Comparison of ENCODE assay signal across 22 cellular contexts in genomic region chr6:140175486-140175885, GRCh38.
"Had no signal": no experiment of that assay in that cellular context is flagged by ENCODE, and none has a peak within 500 bp of the region (broad histone marks: within the 10 kb centered on the region; RNA-seq: fewer than 3 reads in every experiment).

No MANE protein-coding gene starts in this region.

- H3K36me3 ChIP-seq: brain microvascular endothelial cell, SJSA1 had no signal

- H3K9me3 ChIP-seq: SJSA1 had no signal

- DNase-seq: activated CD4-positive, alpha-beta T cell treated with anti-CD3 and anti-CD28 coated beads, Interleukin-2, amount 10 ng/mL, durations not matched to agents 24 days and 14 days; activated CD4-positive, alpha-beta T cell treated with anti-CD3 and anti-CD28 coated beads, Interleukin-2, amount 50 U/mL, for 48 hours; activated CD4-positive, CD25-positive, alpha-beta regulatory T cell treated with anti-CD3 and anti-CD28 coated beads, Interleukin-2, amount 50 U/mL, for 72 hours; activated CD8-positive, alpha-beta memory T cell treated with anti-CD3 and anti-CD28 coated beads, Interleukin-2, amount 10 ng/mL, durations not matched to agents 7 days and 5 days; activated effector memory CD4-positive, alpha-beta T cell treated with Interleukin-2 at 50 U/mL for 16 hours; activated naive CD4-positive, alpha-beta T cell treated with Interleukin-2 at 50 U/mL for 16 hours; activated T-cell treated with anti-CD3 and anti-CD28 coated beads, Interleukin-2, amount 50 U/mL, for 24 hours; brain microvascular endothelial cell; Karpas-422; NCI-H1048; NCI-H146; NCI-H187 treated with DMSO at 0.1 percent for 48 hours; NCI-H2081 treated with DMSO at 0.1 percent for 48 hours; NCI-H446; NCI-H524; SHP77; SW 1271; T-helper 9 cell had no signal

- H3K4me3 ChIP-seq: K562, SJSA1 had no signal

- ATAC-seq: activated CD8-positive, alpha-beta memory T cell treated with anti-CD3 and anti-CD28 coated beads, Interleukin-2, amount 10 ng/mL, durations not matched to agents 7 days and 5 days; K562; SK-N-SH treated with all-trans-retinoic acid at 6 μM for 48 hours; WTC11 had no signal

- H3K27ac ChIP-seq: brain microvascular endothelial cell, SJSA1 had no signal

- H3K27me3 ChIP-seq: brain microvascular endothelial cell, SJSA1 had no signal
